1 cellular context compared by ENCODE assay signal in genomic region chr19:14494910-14495677, GRCh38.
TF ChIP-seq lines count a peak whose summit lies in the region.

No MANE protein-coding gene starts in this region.

TF ChIP-seq in HepG2, 621 proteins besides CTCF, POLR2A, EP300 and RAD21:
- TF ChIP-seq CHCHD3 (CRISPR knock-in tag; IDR thresholded peaks at IDR 0.05), result peak; percentile 40; the same call in 1 of the 2 replicates
- peak; percentile 65 for TF ChIP-seq ZMYM3 (CRISPR knock-in tag; IDR thresholded peaks at IDR 0.05)
- peak; percentile 94 for TF ChIP-seq ZNF768 (CRISPR knock-in tag; IDR thresholded peaks at IDR 0.05)
- TF ChIP-seq NR2F2 (IDR thresholded peaks at IDR 0.05; ENCODE audit: borderline replicate concordance, low read depth), result no peak
TF ChIP-seq in HepG2: peak in this region for 3.
